Comparison of ENCODE assay signal across 9 cellular contexts in genomic region chr19:54160948-54161347, GRCh38. TPM values are rescaled to one million over a fixed set of nuclear protein-coding genes. Genes with fewer than 3 reads are reported as not detected.
DNase-seq lines count a peak whose midpoint lies in the region; TF ChIP-seq lines count a peak whose summit lies in the region.
"Had no signal": no experiment of that assay in that cellular context is flagged by ENCODE, and none has a peak within 500 bp of the region (broad histone marks: within the 10 kb centered on the region; RNA-seq: fewer than 3 reads in every experiment).

No MANE protein-coding gene starts in this region.

- H3K27me3 ChIP-seq in BLaER1: no peaks in the 10 kb centered on the region
- peaks cover 4% of the 10 kb centered on the region for H3K27me3 ChIP-seq in ascending aorta
- H3K27me3 ChIP-seq in mucosa of stomach (ENCODE audit: control insufficient read depth, insufficient read depth, low read length): no peaks in the 10 kb centered on the region

- H3K4me2 ChIP-seq in BLaER1: peak overlapping the region; percentile 97

- DNase-seq in HFF-Myc (ENCODE audit: extremely low read depth, low read depth) (no peak), ascending aorta (ENCODE audit: low spot score in 2 of 2) (no peak), NCI-H1105 treated with DMSO at 0.1 percent for 48 hours (lab: John Stamatoyannopoulos, UW) (no peak), GF-D8 (lab: John Stamatoyannopoulos, UW) (no peak), iPS-NIHi11 (ENCODE audit: low spot score) (no peak), HEK293T (ENCODE audit: extremely low spot score) (no peak)

- CTCF ChIA-PET in HEK293T (lab: Yijun Ruan, JAX): no interaction called here

- H3K4me3 ChIP-seq in BLaER1 (peak overlapping the region; percentile 73), HFF-Myc (replicated peaks; ENCODE audit: low read depth, low read length) (peak overlapping the region; percentile 74), ascending aorta (peak overlapping the region in 1 of 2 donors; percentile 83), mucosa of stomach (ENCODE audit: low read length) (no peak overlapping the region)

- H3K36me3 ChIP-seq in BLaER1 (peaks cover 24% of the 10 kb centered on the region), ascending aorta (peaks cover 20 to 21% of the 10 kb centered on the region in 2 donors), mucosa of stomach (ENCODE audit: control insufficient read depth, insufficient read depth, low read length) (peaks cover 16% of the 10 kb centered on the region)

- intact Hi-C loops in ascending aorta (cut with DNase I): loop anchor here (2.0 kb wide), 1 partner anchor 40 kb away; the partner anchor contains the start of gene RPS9

- TF ChIP-seq CTCF in HFF-Myc (IDR thresholded peaks at IDR 0.05; ENCODE audit: low read depth, low read length, missing control alignments) (no peak), ascending aorta (IDR thresholded peaks at IDR 0.05) (no peak)

- peak overlapping the region; percentile 76; the same call in 1 of the 2 replicates for H3K27ac ChIP-seq in BLaER1
- H3K27ac ChIP-seq in ascending aorta: peak overlapping the region; percentile 85 to 89

- peaks cover 28% of the 10 kb centered on the region for H4K20me1 ChIP-seq in BLaER1

- no peaks in the 10 kb centered on the region for H3K9me3 ChIP-seq in BLaER1
- H3K9me3 ChIP-seq in ascending aorta: no peaks in the 10 kb centered on the region
- no peaks in the 10 kb centered on the region for H3K9me3 ChIP-seq in mucosa of stomach (ENCODE audit: control insufficient read depth, low read length)

- POLR2A ChIA-PET in HEK293T (lab: Yijun Ruan, JAX): interaction anchor here (0.8 to 2.3 kb wide), 5 partner anchors 10 to 49 kb away, joined by 3 to 13 read pairs (median 4); partner anchors contain the start of genes CNOT3 and TSEN34

- H3K9ac ChIP-seq in BLaER1 (peak overlapping the region; percentile 87), mucosa of stomach (ENCODE audit: low read length) (peak overlapping the region; percentile 64)

- peaks cover 55% of the 10 kb centered on the region for H3K4me1 ChIP-seq in BLaER1
- peaks cover 15 to 21% of the 10 kb centered on the region in 2 donors for H3K4me1 ChIP-seq in ascending aorta
- peaks cover 48% of the 10 kb centered on the region for H3K4me1 ChIP-seq in mucosa of stomach (ENCODE audit: control insufficient read depth, insufficient read depth, low read length)

TF ChIP-seq in HEK293T, 16 proteins besides CTCF, POLR2A, EP300 and RAD21:
- no peak for TF ChIP-seq CTBP1 (IDR thresholded peaks at IDR 0.05; ENCODE audit: borderline replicate concordance)
- no peak for TF ChIP-seq PKNOX1 (IDR thresholded peaks at IDR 0.05)
- TF ChIP-seq FOXK2 (IDR thresholded peaks at IDR 0.05): no peak
TF ChIP-seq in HEK293T: peak in this region for 0.

RNA-seq across cellular contexts. Expression of gene LENG1, which starts 1.4 kb away (rescaled TPM):
- total RNA-seq in ascending aorta: 2.7 TPM

RNA-seq across cellular contexts. Expression of gene TMC4, which starts 12.0 kb away (rescaled TPM):
- 7.1 TPM for total RNA-seq in ascending aorta
- total RNA-seq: glomerular endothelial cell had no signal

RNA-seq across cellular contexts. Expression of gene CNOT3, which starts 23.4 kb away (rescaled TPM):
- total RNA-seq in ascending aorta: 69.1 TPM

RNA-seq across cellular contexts. Expression of gene MBOAT7, which starts 28.4 kb away (rescaled TPM):
- total RNA-seq in ascending aorta: 56.1 TPM

RNA-seq across cellular contexts. Expression of gene TSEN34, which starts 30.2 kb away (rescaled TPM):
- total RNA-seq in ascending aorta: 54.9 TPM
